ENCODE assay signal across 22 cellular contexts in genomic region chr21:33902349-33902748, GRCh38. TPM values are rescaled to one million over a fixed set of nuclear protein-coding genes. Genes with fewer than 3 reads are reported as not detected.
A peak's percentile ranks its signal among the peaks of the same experiment; 100 is the strongest.
DNase-seq lines count a peak whose midpoint lies in the region; ATAC-seq, FAIRE-seq and TF ChIP-seq lines count a peak whose summit lies in the region.
"Had no signal": no experiment of that assay in that cellular context is flagged by ENCODE, and none has a peak within 500 bp of the region (broad histone marks: within the 10 kb centered on the region; RNA-seq: fewer than 3 reads in every experiment).

No MANE protein-coding gene starts in this region.

- ATAC-seq in K562 (peak; percentile 54), right cardiac atrium (peak; percentile 52 to 55), body of pancreas (no peak), HG02642 (IDR thresholded peaks at IDR 0.05; ENCODE audit: poor library complexity, unreplicated experiment) (no peak)

- peak; percentile 45; the same call in 1 of the 2 replicates for TF ChIP-seq POLR2A in K562 (conservative IDR thresholded peaks at IDR 0.05)
- no peak for TF ChIP-seq POLR2A in stomach (IDR thresholded peaks at IDR 0.05)
- no peak for TF ChIP-seq POLR2A in body of pancreas (IDR thresholded peaks at IDR 0.05)

- H3K27ac Mint-ChIP-seq in activated CD4-positive, alpha-beta T cell treated with anti-CD3 and anti-CD28 coated beads, Interleukin-2, amount 10 ng/mL, durations not matched to agents 24 days and 14 days, result peak overlapping the region; percentile 34
- H3K27ac Mint-ChIP-seq: activated T-helper 17 cell treated with anti-CD3 and anti-CD28 coated beads, Interleukin-2, amount 50 U/mL, for 72 hours; WTC11 had no signal

- H3K9ac ChIP-seq in K562 (ENCODE audit: insufficient read depth in 1 of 2, low read depth in 2 of 2, low read length in 2 of 2), result no peak overlapping the region; a peak in 1 of 4 replicates

- peak; percentile 37 for FAIRE-seq in K562 (lab: Jason Lieb, UNC)
- FAIRE-seq: endometrium had no signal

- no peaks in the 10 kb centered on the region for H3K27me3 Mint-ChIP-seq in activated CD4-positive, alpha-beta T cell treated with anti-CD3 and anti-CD28 coated beads, Interleukin-2, amount 10 ng/mL, durations not matched to agents 24 days and 14 days
- H3K27me3 Mint-ChIP-seq: activated T-helper 17 cell treated with anti-CD3 and anti-CD28 coated beads, Interleukin-2, amount 50 U/mL, for 72 hours; CD4-positive, alpha-beta memory T cell; naive thymus-derived CD4-positive, alpha-beta T cell had no signal

- BruUV-seq in K562 (replicated peaks; lab: Mats Ljungman, UMichigan), result no TSS peak

- no peak overlapping the region for H2AFZ ChIP-seq in K562 (ENCODE audit: low read depth, low read length)

- intact Hi-C loops in activated CD4-positive, alpha-beta T cell treated with anti-CD3 and anti-CD28 coated beads, Interleukin-2, amount 10 ng/mL, durations not matched to agents 24 days and 14 days (cut with micrococcal nuclease), result no loop called here
- intact Hi-C loops in K562 (cut with micrococcal nuclease) (no loop called here), right cardiac atrium (cut with DNase I) (no loop called here), stomach (cut with DNase I; ENCODE audit: low total_unique reads) (no loop called here), body of pancreas (cut with DNase I) (no loop called here)

- peaks cover 58% of the 10 kb centered on the region for H3K36me3 ChIP-seq in K562 (ENCODE audit: control insufficient read depth, insufficient read depth, low read length)
- peaks cover 55 to 75% (median 71%) of the 10 kb centered on the region in 4 donors for H3K36me3 ChIP-seq in stomach
- H3K36me3 ChIP-seq in body of pancreas (replicated peaks in 1 of 2; ENCODE audit: insufficient read depth in 1 of 2, low read depth in 2 of 2), result peaks cover 4 to 35% of the 10 kb centered on the region in 2 donors

- H3K9me3 ChIP-seq in K562 (replicated peaks; ENCODE audit: control insufficient read depth, insufficient read depth, low read depth, low read length) (no peaks in the 10 kb centered on the region), right cardiac atrium (ENCODE audit: control insufficient read depth, low read length) (no peaks in the 10 kb centered on the region), stomach (no peaks in the 10 kb centered on the region), body of pancreas (no peaks in the 10 kb centered on the region)
- H3K9me3 ChIP-seq: tibial nerve had no signal

- TF ChIP-seq CTCF in K562 (IDR thresholded peaks at IDR 0.05 in 2 of 3, conservative IDR thresholded peaks at IDR 0.05 in 1 of 3; ENCODE audit: insufficient read depth in 2 of 3, low read depth in 1 of 3, low read length in 3 of 3), result no peak
- no peak for TF ChIP-seq CTCF in stomach (IDR thresholded peaks at IDR 0.05)
- TF ChIP-seq CTCF in body of pancreas (IDR thresholded peaks at IDR 0.05), result no peak

- no peaks in the 10 kb centered on the region for H3K79me2 ChIP-seq in K562 (ENCODE audit: control insufficient read depth, insufficient read depth, low read length)

- POLR2A ChIA-PET in K562 (lab: Yijun Ruan, JAX), result interaction anchor here (0.6 to 2.9 kb wide), 5 partner anchors 9 to 171 kb away, joined by 3 to 15 read pairs (median 4); partner anchors contain the start of gene ATP5PO

- no peaks in the 10 kb centered on the region for H3K9me3 Mint-ChIP-seq in activated CD4-positive, alpha-beta T cell treated with anti-CD3 and anti-CD28 coated beads, Interleukin-2, amount 10 ng/mL, durations not matched to agents 24 days and 14 days
- H3K9me3 Mint-ChIP-seq: activated T-helper 17 cell treated with anti-CD3 and anti-CD28 coated beads, Interleukin-2, amount 50 U/mL, for 72 hours; CD4-positive, alpha-beta memory T cell; naive thymus-derived CD4-positive, alpha-beta T cell; WTC11 had no signal

- no peak for TF ChIP-seq RAD21 in K562 (CRISPR knock-in tag; conservative IDR thresholded peaks at IDR 0.05 in 1 of 2, IDR thresholded peaks at IDR 0.05 in 1 of 2)

- H3K27ac ChIP-seq in K562 (ENCODE audit: extremely low read depth, low read depth, low read length) (no peak overlapping the region), right cardiac atrium (ENCODE audit: low read length) (no peak overlapping the region), stomach (peak overlapping the region in 3 of 5 donors; percentile 18 to 48 (median 18)), body of pancreas (no peak overlapping the region)
- H3K27ac ChIP-seq: brain microvascular endothelial cell had no signal

- H3K4me2 ChIP-seq in K562 (ENCODE audit: insufficient read depth, low read length), result no peak overlapping the region

- peaks cover 6% of the 10 kb centered on the region in 2 experiments; a peak in 3 of 5 replicates for H3K4me1 ChIP-seq in K562 (replicated peaks in 1 of 2; ENCODE audit: control insufficient read depth in 2 of 2, insufficient read depth in 2 of 2, low read length in 2 of 2)
- no peaks in the 10 kb centered on the region for H3K4me1 ChIP-seq in right cardiac atrium (ENCODE audit: control insufficient read depth, insufficient read depth, low read length)
- no peaks in the 10 kb centered on the region for H3K4me1 ChIP-seq in stomach
- no peaks in the 10 kb centered on the region for H3K4me1 ChIP-seq in body of pancreas

- H3K9me1 ChIP-seq in K562 (ENCODE audit: control insufficient read depth, insufficient read depth, low read length), result no peaks in the 10 kb centered on the region

- in situ Hi-C loops in K562 (cut with MboI), result no loop called here

- no peak overlapping the region for H3K4me3 Mint-ChIP-seq in activated CD4-positive, alpha-beta T cell treated with anti-CD3 and anti-CD28 coated beads, Interleukin-2, amount 10 ng/mL, durations not matched to agents 24 days and 14 days
- H3K4me3 Mint-ChIP-seq: activated T-helper 17 cell treated with anti-CD3 and anti-CD28 coated beads, Interleukin-2, amount 50 U/mL, for 72 hours; CD4-positive, alpha-beta memory T cell; naive thymus-derived CD4-positive, alpha-beta T cell; WTC11 had no signal

- 58% methylated on average over 6 of the region's 6 CpGs for WGBS in K562 (ENCODE audit: insufficient coverage, low coverage, missing lambda C conversion rate)
- 84% methylated on average over 6 of the region's 6 CpGs for WGBS in right cardiac atrium
- WGBS in stomach, 5 donors, result 81 to 93% (median 85%) methylated on average over 5 to 6 of the region's 6 CpGs
- WGBS in body of pancreas, 2 donors, result 89 to 93% methylated on average over 4 to 6 of the region's 6 CpGs

- DNase-seq in activated CD4-positive, alpha-beta T cell treated with anti-CD3 and anti-CD28 coated beads, Interleukin-2, amount 10 ng/mL, durations not matched to agents 24 days and 14 days, result no peak
- no peak for DNase-seq in activated CD4-positive, alpha-beta T cell treated with anti-CD3 and anti-CD28 coated beads for 48 hours
- no peak for DNase-seq in K562 (ENCODE audit: extremely low read depth in 1 of 4, low spot score in 3 of 4)
- no peak for DNase-seq in right cardiac atrium
- no peak for DNase-seq in stomach
- DNase-seq in body of pancreas, result no peak
- DNase-seq in dedifferentiated amniotic fluid mesenchymal stem cell (ENCODE audit: extremely low spot score), result no peak
- DNase-seq: 8988T; activated CD4-positive, alpha-beta T cell treated with anti-CD3 and anti-CD28 coated beads, Interleukin-2, amount 50 U/mL, for 4 hours; activated CD8-positive, alpha-beta memory T cell treated with anti-CD3 and anti-CD28 coated beads, Interleukin-2, amount 50 U/mL, for 48 hours; CD4-positive, alpha-beta memory T cell; kidney glomerular epithelial cell; stimulated activated CD4-positive, alpha-beta T cell treated with anti-CD3 and anti-CD28 coated beads, Interleukin-4, amount 100 ng/mL, for 1 hour; stimulated activated naive CD4-positive, alpha-beta T cell had no signal

- H3K36me3 Mint-ChIP-seq in activated CD4-positive, alpha-beta T cell treated with anti-CD3 and anti-CD28 coated beads, Interleukin-2, amount 10 ng/mL, durations not matched to agents 24 days and 14 days (ENCODE audit: low read depth), result peaks cover 53% of the 10 kb centered on the region

- peaks cover 16% of the 10 kb centered on the region for H3K4me1 Mint-ChIP-seq in activated CD4-positive, alpha-beta T cell treated with anti-CD3 and anti-CD28 coated beads, Interleukin-2, amount 10 ng/mL, durations not matched to agents 24 days and 14 days
- H3K4me1 Mint-ChIP-seq: activated T-helper 17 cell treated with anti-CD3 and anti-CD28 coated beads, Interleukin-2, amount 50 U/mL, for 72 hours; WTC11 had no signal

- H4K20me1 ChIP-seq in K562 (replicated peaks; ENCODE audit: control insufficient read depth, insufficient read depth, low read length), result 0 out of 2 replicates have a peak, but pooled peaks cover 4% of the 10 kb centered on the region

- CTCF ChIA-PET in K562 (lab: Yijun Ruan, JAX; ENCODE audit: low intra/inter-chr PET ratio), result interaction anchor here (0.8 kb wide), 1 partner anchor 702 kb away, joined by 3 read pairs; no protein-coding TSS in a partner anchor

- no peak for TF ChIP-seq EP300 in K562 (IDR thresholded peaks at IDR 0.05; ENCODE audit: low read length)
- no peak for TF ChIP-seq EP300 in stomach (IDR thresholded peaks at IDR 0.05)

- H3K4me3 ChIP-seq in K562 (no peak overlapping the region), right cardiac atrium (ENCODE audit: low read length) (no peak overlapping the region), stomach (no peak overlapping the region), body of pancreas (no peak overlapping the region)
- H3K4me3 ChIP-seq: coronary artery, tibial nerve had no signal

- H3K27me3 ChIP-seq in K562 (ENCODE audit: control insufficient read depth in 2 of 2, insufficient read depth in 2 of 2, low read length in 2 of 2) (no peaks in the 10 kb centered on the region), right cardiac atrium (ENCODE audit: control insufficient read depth, insufficient read depth) (no peaks in the 10 kb centered on the region), stomach (no peaks in the 10 kb centered on the region), body of pancreas (no peaks in the 10 kb centered on the region)
- H3K27me3 ChIP-seq: brain microvascular endothelial cell, tibial nerve had no signal

RNA-seq across cellular contexts. Expression of gene ATP5PO, which starts 13.3 kb away (rescaled TPM):
- total RNA-seq in activated CD4-positive, alpha-beta T cell treated with anti-CD3 and anti-CD28 coated beads, Interleukin-2, amount 10 ng/mL, durations not matched to agents 24 days and 14 days, result 172 and 194 TPM in 2 replicates
- 87.2 and 88.1 TPM in 2 replicates for total RNA-seq in K562 (2011; cell fraction: chromatin; rRNA removed; ENCODE audit: low replicate concordance)
- total RNA-seq in K562 (2011; cell fraction: nucleolus; rRNA removed), result 116 and 117 TPM in 2 replicates
- 142 and 177 TPM in 2 replicates for total RNA-seq in K562 (2011; cell fraction: nucleoplasm; rRNA removed)
- total RNA-seq in K562 (2014; rRNA removed) (331 and 367 TPM in 2 replicates), K562 (2014; rRNA removed; fragmentation: Illumina TruSeq; extraction: Trizol) (629 and 685 TPM in 2 replicates), K562 (2015; rRNA removed; fragmentation: Illumina TruSeq; extraction: Trizol) (525 and 540 TPM in 2 replicates), K562 (2021) (509 and 580 TPM in 2 replicates), right cardiac atrium (100 to 1,000 TPM; 538 to 677 (median 585) TPM), stomach (100 to 1,000 TPM in 4 of 5 donors, 10 to 100 TPM in 1; 94.7 to 382 (median 312) TPM), body of pancreas (10 to 100 TPM; 79.1 to 85.0 TPM)
- polyA plus RNA-seq in K562 (2011; rRNA removed) (907 and 1,058 TPM in 2 replicates), K562 (2014; fragmentation: Illumina TruSeq; extraction: Trizol) (919 and 926 TPM in 2 replicates), K562 (2014; fragmentation: Nextera tagmentation; extraction: Ambion mirVana) (1,000 to 10,000 TPM; 2,628 to 2,722 TPM), K562 (2014; rRNA removed) (749 and 808 TPM in 2 replicates), right cardiac atrium (1,692 TPM), stomach (100 to 1,000 TPM; 361 to 603 (median 534) TPM)
- 395 and 662 TPM in 2 replicates for polyA plus RNA-seq in K562 (2011; cell fraction: cytosol; rRNA removed)
- 197 and 359 TPM in 2 replicates for polyA plus RNA-seq in K562 (2011; cell fraction: nucleus; rRNA removed)
- 622 and 679 TPM in 2 replicates for polyA plus RNA-seq in K562 (2012)
- polyA minus RNA-seq in K562 (2011; rRNA and poly(A)+ RNA removed), result 421 and 488 TPM in 2 replicates
- 112 and 139 TPM in 2 replicates for polyA minus RNA-seq in K562 (2011; cell fraction: cytosol; rRNA and poly(A)+ RNA removed)
- 67.7 and 113 TPM in 2 replicates for polyA minus RNA-seq in K562 (2011; cell fraction: nucleus; rRNA and poly(A)+ RNA removed)

Comparison
In these comparisons a context has a peak if more than half of its experiments do, and no peak if none do; other contexts are left out.
1. ATAC-seq: peak in K562 (single experiment) and right cardiac atrium (2 of 2); none in body of pancreas (single experiment) and HG02642 (single experiment).
2. H3K27ac ChIP-seq: peak in stomach (3 of 5); none in K562 (single experiment), right cardiac atrium (single experiment) and body of pancreas (0 of 4).